Comparison of ENCODE assay signal across 21 cellular contexts in the genomic region with DNA sequence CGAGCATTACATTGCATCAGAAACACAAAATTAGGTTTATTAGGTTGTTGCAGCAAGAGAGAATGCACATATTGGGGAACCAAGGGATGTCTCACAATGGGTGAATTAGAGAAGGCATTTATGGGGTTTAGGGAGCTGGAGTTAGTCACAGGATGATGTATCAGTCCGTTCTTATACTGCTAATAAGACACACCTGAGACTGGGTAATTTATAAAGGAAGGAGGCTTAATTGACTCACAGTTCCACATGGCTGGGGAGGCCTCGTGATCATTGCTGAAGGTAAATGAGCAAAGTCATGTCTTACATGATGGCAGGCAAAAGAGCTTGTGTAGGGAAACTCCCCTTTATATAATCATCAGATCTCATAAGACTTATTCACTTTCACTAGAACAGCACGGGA.
"Had no signal": no experiment of that assay in that cellular context is flagged by ENCODE, and none has a peak within 500 bp of the region (broad histone marks: within the 10 kb centered on the region; RNA-seq: fewer than 3 reads in every experiment).

No MANE protein-coding gene starts in this region.

- H3K36me3 Mint-ChIP-seq: neural progenitor cell; stimulated activated naive B cell treated with anti-CD40 and anti-IgM and Interleukin-4, amounts not matched to agents 10 μg/mL and 1 μg/mL and 100 μg/mL, for 72 hours had no signal

- H3K4me1 ChIP-seq: gastrocnemius medialis, neural progenitor cell, right lobe of liver, transverse colon, upper lobe of right lung, uterus had no signal

- H2AFZ ChIP-seq: neural progenitor cell, parathyroid adenoma had no signal

- H3K4me3 ChIP-seq: gastrocnemius medialis, left lung, neural progenitor cell, right lobe of liver, transverse colon, upper lobe of right lung, uterus had no signal

- H3K36me3 ChIP-seq: gastrocnemius medialis, left lung, neural progenitor cell, right lobe of liver, transverse colon, upper lobe of right lung, uterus had no signal

- H3K4me3 Mint-ChIP-seq: endodermal cell; naive thymus-derived CD4-positive, alpha-beta T cell; nephron; neural progenitor cell; stimulated activated naive B cell treated with anti-CD40 and anti-IgM and Interleukin-4, amounts not matched to agents 10 μg/mL and 1 μg/mL and 100 μg/mL, for 72 hours; stimulated activated naive CD8-positive, alpha-beta T cell treated with anti-CD3 and anti-CD28 coated beads, Interleukin-15, Interleukin-2, amounts not matched to agents 100 ng/mL and 50 ng/mL, for 24 hours had no signal

- H3K4me1 Mint-ChIP-seq: endodermal cell, nephron, neural progenitor cell had no signal

- DNase-seq: effector CD8-positive, alpha-beta T cell; endodermal cell; erythroblast; gastrocnemius medialis; head of caudate nucleus; kidney; left cardiac atrium; left lung; mesendoderm; midbrain; naive thymus-derived CD4-positive, alpha-beta T cell; right lobe of liver; stimulated activated naive B cell treated with anti-CD40 and anti-IgM and Interleukin-4, amounts not matched to agents 10 μg/mL and 1 μg/mL and 100 μg/mL, for 72 hours; transverse colon; upper lobe of right lung; uterus had no signal

- H3K4me2 ChIP-seq: neural progenitor cell had no signal

- H3K27me3 ChIP-seq: gastrocnemius medialis, left lung, neural progenitor cell, right lobe of liver, transverse colon, upper lobe of right lung, uterus had no signal

- H3K27me3 Mint-ChIP-seq: progenitor cell of endocrine pancreas had no signal

- H3K27ac ChIP-seq: gastrocnemius medialis, left lung, neural progenitor cell, parathyroid adenoma, right lobe of liver, transverse colon, upper lobe of right lung, uterus had no signal

- H3K9ac ChIP-seq: neural progenitor cell, parathyroid adenoma had no signal

- H3K79me2 ChIP-seq: parathyroid adenoma had no signal

- H3K9me3 ChIP-seq: gastrocnemius medialis, left lung, right lobe of liver, transverse colon, upper lobe of right lung, uterus had no signal

- H3K27ac Mint-ChIP-seq: endodermal cell; nephron; neural progenitor cell; progenitor cell of endocrine pancreas; stimulated activated naive B cell treated with anti-CD40 and anti-IgM and Interleukin-4, amounts not matched to agents 10 μg/mL and 1 μg/mL and 100 μg/mL, for 72 hours; stimulated activated naive CD8-positive, alpha-beta T cell treated with anti-CD3 and anti-CD28 coated beads, Interleukin-15, Interleukin-2, amounts not matched to agents 100 ng/mL and 50 ng/mL, for 24 hours had no signal

- ATAC-seq: gastrocnemius medialis; left cardiac atrium; left lung; naive thymus-derived CD4-positive, alpha-beta T cell; right lobe of liver; stimulated activated naive B cell treated with anti-CD40 and anti-IgM and Interleukin-4, amounts not matched to agents 10 μg/mL and 1 μg/mL and 100 μg/mL, for 72 hours; upper lobe of right lung had no signal
